ENCODE assay signal across 25 cellular contexts in genomic region chr2:118981627-118982026, GRCh38. TPM values are rescaled to one million over a fixed set of nuclear protein-coding genes. Genes with fewer than 3 reads are reported as not detected.
"Had no signal": no experiment of that assay in that cellular context is flagged by ENCODE, and none has a peak within 500 bp of the region (broad histone marks: within the 10 kb centered on the region; RNA-seq: fewer than 3 reads in every experiment).

No MANE protein-coding gene starts in this region.

- H3K27ac Mint-ChIP-seq: activated CD8-positive, alpha-beta memory T cell treated with anti-CD3 and anti-CD28 coated beads, Interleukin-2, amount 10 ng/mL, durations not matched to agents 7 days and 5 days; activated T-helper 2 cell treated with anti-CD3 and anti-CD28 coated beads, Interferon-gamma antibody, Interleukin-2, Interleukin-4, amounts not matched to agents 10 μg/mL and 5 μg/mL and 100 μg/mL, durations not matched to agents 14 hours and 24 hours and 36 hours; naive B cell; neural progenitor cell; T-helper 1 cell treated with Interleukin-12 subunit alpha and Interleukin-12 subunit beta and Interleukin-4 antibody, amounts not matched to agents 30 μg/mL and 1 μg/mL, for 36 hours had no signal

- ATAC-seq: activated CD4-positive, CD25-positive, alpha-beta regulatory T cell treated with anti-CD3 and anti-CD28 coated beads, Interleukin-2, amount 50 U/mL, for 24 hours; activated CD8-positive, alpha-beta memory T cell treated with anti-CD3 and anti-CD28 coated beads, Interleukin-2, amount 10 ng/mL, durations not matched to agents 7 days and 5 days; esophagus mucosa; gastroesophageal sphincter; heart left ventricle; mucosa of descending colon had no signal

- H3K9me3 Mint-ChIP-seq: activated T-helper 2 cell treated with anti-CD3 and anti-CD28 coated beads, Interferon-gamma antibody, Interleukin-2, Interleukin-4, amounts not matched to agents 10 μg/mL and 5 μg/mL and 100 μg/mL, durations not matched to agents 14 hours and 24 hours and 36 hours; neural progenitor cell; T-helper 1 cell treated with Interleukin-12 subunit alpha and Interleukin-12 subunit beta and Interleukin-4 antibody, amounts not matched to agents 30 μg/mL and 1 μg/mL, for 36 hours had no signal

- DNase-seq: activated CD4-positive, alpha-beta T cell treated with anti-CD3 and anti-CD28 coated beads, Interleukin-2, amount 50 U/mL, for 48 hours; activated CD8-positive, alpha-beta memory T cell treated with anti-CD3 and anti-CD28 coated beads, Interleukin-2, amount 10 ng/mL, durations not matched to agents 7 days and 5 days; activated naive CD4-positive, alpha-beta T cell treated with Interleukin-2 at 50 U/mL for 16 hours; activated T-cell treated with anti-CD3 and anti-CD28 coated beads, Interleukin-2, amount 50 U/mL, for 1 hour; aorta; cortex of kidney; effector CD8-positive, alpha-beta T cell; kidney glomerular epithelial cell; left ventricle myocardium inferior; mucosa of descending colon; naive B cell; stimulated activated CD4-positive, alpha-beta T cell treated with anti-CD3 and anti-CD28 coated beads, Interleukin-2, amount 100 ng/mL, for 24 hours; uterus had no signal

- H3K9ac ChIP-seq: neural progenitor cell had no signal

- H3K36me3 ChIP-seq: gastroesophageal sphincter, heart left ventricle, left ventricle myocardium inferior, neural progenitor cell, prostate gland, right atrium auricular region, thoracic aorta, uterus had no signal

- H3K4me1 Mint-ChIP-seq: activated CD8-positive, alpha-beta memory T cell treated with anti-CD3 and anti-CD28 coated beads, Interleukin-2, amount 10 ng/mL, durations not matched to agents 7 days and 5 days; central memory CD8-positive, alpha-beta T cell; naive B cell; neural progenitor cell had no signal

- H3K4me3 ChIP-seq: gastroesophageal sphincter, heart left ventricle, left ventricle myocardium inferior, mucosa of descending colon, neural progenitor cell, prostate gland, right atrium auricular region, thoracic aorta, uterus had no signal

- H3K36me3 Mint-ChIP-seq: activated CD8-positive, alpha-beta memory T cell treated with anti-CD3 and anti-CD28 coated beads, Interleukin-2, amount 10 ng/mL, durations not matched to agents 7 days and 5 days; naive B cell; neural progenitor cell had no signal

- H3K4me1 ChIP-seq: gastroesophageal sphincter, heart left ventricle, left ventricle myocardium inferior, neural progenitor cell, prostate gland, right atrium auricular region, uterus had no signal

- H3K4me3 Mint-ChIP-seq: activated CD8-positive, alpha-beta memory T cell treated with anti-CD3 and anti-CD28 coated beads, Interleukin-2, amount 10 ng/mL, durations not matched to agents 7 days and 5 days; central memory CD8-positive, alpha-beta T cell; neural progenitor cell; T-helper 1 cell treated with Interleukin-12 subunit alpha and Interleukin-12 subunit beta and Interleukin-4 antibody, amounts not matched to agents 30 μg/mL and 1 μg/mL, for 36 hours had no signal

- H3K9me3 ChIP-seq: mucosa of descending colon, prostate gland, thoracic aorta, uterus had no signal

- H3K27ac ChIP-seq: gastroesophageal sphincter, heart left ventricle, left ventricle myocardium inferior, neural progenitor cell, prostate gland, right atrium auricular region, thoracic aorta, uterus had no signal

RNA-seq across cellular contexts. Expression of gene MARCO, which starts 39.6 kb away (rescaled TPM):
- total RNA-seq: activated CD8-positive, alpha-beta memory T cell treated with anti-CD3 and anti-CD28 coated beads, Interleukin-2, amount 10 ng/mL, durations not matched to agents 7 days and 5 days; activated T-helper 2 cell treated with anti-CD3 and anti-CD28 coated beads, Interferon-gamma antibody, Interleukin-2, Interleukin-4, amounts not matched to agents 10 μg/mL and 5 μg/mL and 100 μg/mL, durations not matched to agents 14 hours and 24 hours and 36 hours; osteoblast had no signal
